In the genomic region with DNA sequence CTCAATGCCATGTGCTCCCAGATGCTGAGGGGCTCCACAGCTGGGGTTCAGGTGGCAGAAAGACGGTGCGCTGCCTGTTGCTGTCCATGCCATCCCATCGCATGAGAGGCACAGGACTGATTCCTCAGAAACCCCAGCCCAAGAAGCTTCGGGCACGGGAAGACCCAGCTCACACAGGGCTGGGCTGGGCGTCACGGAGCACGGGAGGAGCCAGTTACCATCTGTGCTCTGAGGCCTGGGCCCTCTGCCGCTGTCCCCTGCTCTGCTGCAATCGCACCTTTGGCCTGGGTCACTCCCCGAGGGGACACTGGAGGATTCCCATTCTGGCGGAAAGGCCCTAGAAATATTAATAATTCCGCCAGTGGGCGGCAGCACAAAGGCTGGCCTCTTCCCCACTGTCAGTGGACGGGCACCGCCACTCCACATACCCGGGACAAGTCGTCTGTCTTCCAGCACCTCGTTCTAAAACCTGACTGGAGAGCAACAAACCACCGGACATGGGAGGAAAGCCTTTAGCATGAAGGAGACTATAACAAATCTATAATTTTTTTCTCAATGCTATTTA, we compare ENCODE assay signal across 1 cellular context.
TF ChIP-seq lines count a peak whose summit lies in the region.

No MANE protein-coding gene starts in this region.

TF ChIP-seq in IMR-90, 13 proteins besides CTCF, POLR2A, EP300 and RAD21:
- TF ChIP-seq CHD1 (IDR thresholded peaks at IDR 0.05; ENCODE audit: low read depth, low read length) (no peak), RCOR1 (IDR thresholded peaks at IDR 0.05; ENCODE audit: insufficient replicate concordance, low read length) (no peak), RFX5 (IDR thresholded peaks at IDR 0.05; ENCODE audit: low read depth, low read length) (no peak), MAFK (IDR thresholded peaks at IDR 0.05; ENCODE audit: low read depth, low read length) (no peak), MAZ (IDR thresholded peaks at IDR 0.05; ENCODE audit: borderline replicate concordance, low read depth, low read length) (no peak), BHLHE40 (IDR thresholded peaks at IDR 0.05; ENCODE audit: low read depth, low read length) (no peak), MXI1 (IDR thresholded peaks at IDR 0.05; ENCODE audit: borderline replicate concordance, low read depth, low read length) (no peak), NFE2L2 (IDR thresholded peaks at IDR 0.05; ENCODE audit: low read depth, low read length) (no peak), SMC3 (IDR thresholded peaks at IDR 0.05; ENCODE audit: low read depth, low read length) (no peak), FOS (IDR thresholded peaks at IDR 0.05; ENCODE audit: low read depth, low read length) (no peak), CEBPB (IDR thresholded peaks at IDR 0.05; ENCODE audit: low read depth, low read length) (no peak)
- TF ChIP-seq, protein P1, sequence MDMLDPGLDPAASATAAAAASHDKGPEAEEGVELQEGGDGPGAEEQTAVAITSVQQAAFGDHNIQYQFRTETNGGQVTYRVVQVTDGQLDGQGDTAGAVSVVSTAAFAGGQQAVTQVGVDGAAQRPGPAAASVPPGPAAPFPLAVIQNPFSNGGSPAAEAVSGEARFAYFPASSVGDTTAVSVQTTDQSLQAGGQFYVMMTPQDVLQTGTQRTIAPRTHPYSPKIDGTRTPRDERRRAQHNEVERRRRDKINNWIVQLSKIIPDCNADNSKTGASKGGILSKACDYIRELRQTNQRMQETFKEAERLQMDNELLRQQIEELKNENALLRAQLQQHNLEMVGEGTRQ (IDR thresholded peaks at IDR 0.05; ENCODE audit: low read depth, low read length): no peak
- TF ChIP-seq, protein P2, sequence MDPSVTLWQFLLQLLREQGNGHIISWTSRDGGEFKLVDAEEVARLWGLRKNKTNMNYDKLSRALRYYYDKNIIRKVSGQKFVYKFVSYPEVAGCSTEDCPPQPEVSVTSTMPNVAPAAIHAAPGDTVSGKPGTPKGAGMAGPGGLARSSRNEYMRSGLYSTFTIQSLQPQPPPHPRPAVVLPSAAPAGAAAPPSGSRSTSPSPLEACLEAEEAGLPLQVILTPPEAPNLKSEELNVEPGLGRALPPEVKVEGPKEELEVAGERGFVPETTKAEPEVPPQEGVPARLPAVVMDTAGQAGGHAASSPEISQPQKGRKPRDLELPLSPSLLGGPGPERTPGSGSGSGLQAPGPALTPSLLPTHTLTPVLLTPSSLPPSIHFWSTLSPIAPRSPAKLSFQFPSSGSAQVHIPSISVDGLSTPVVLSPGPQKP (IDR thresholded peaks at IDR 0.05; ENCODE audit: borderline replicate concordance, low read depth, low read length): no peak
